11 cellular contexts compared by ENCODE assay signal in the genomic region with DNA sequence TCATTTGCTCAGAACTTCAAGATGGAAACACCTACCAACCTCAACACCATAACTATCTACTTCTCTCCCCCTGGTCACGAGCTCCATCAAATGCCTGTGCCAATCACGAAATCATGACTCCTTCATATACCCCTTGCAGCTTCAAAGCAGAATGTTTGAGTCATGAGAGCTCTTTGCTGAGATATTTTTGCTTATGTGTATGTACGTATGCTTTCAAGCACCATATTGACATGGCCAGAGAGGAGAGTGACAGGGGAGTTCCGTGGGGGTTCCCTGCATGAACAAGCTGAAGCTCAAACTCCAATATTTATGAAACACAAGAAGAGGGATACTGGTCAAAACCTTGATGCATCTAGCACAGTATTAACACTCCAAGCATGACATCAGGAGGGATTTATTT.
DNase-seq lines count a peak whose midpoint lies in the region; ATAC-seq and TF ChIP-seq lines count a peak whose summit lies in the region.
"Had no signal": no experiment of that assay in that cellular context is flagged by ENCODE, and none has a peak within 500 bp of the region (broad histone marks: within the 10 kb centered on the region; RNA-seq: fewer than 3 reads in every experiment).

No MANE protein-coding gene starts in this region.

- no peaks in the 10 kb centered on the region for H3K36me3 Mint-ChIP-seq in activated naive CD4-positive, alpha-beta T cell treated with anti-CD3 and anti-CD28 coated beads for 36 hours (ENCODE audit: low read depth)

- no peak overlapping the region for H3K9ac ChIP-seq in DND-41 (ENCODE audit: low read depth, low read length)
- no peak overlapping the region for H3K9ac ChIP-seq in mammary epithelial cell (ENCODE audit: insufficient read depth, low read length)

- no peak overlapping the region for H3K4me3 ChIP-seq in DND-41 (ENCODE audit: low read depth in 1 of 2, low read length in 2 of 2)
- H3K4me3 ChIP-seq in mammary epithelial cell (replicated peaks in 1 of 3; ENCODE audit: insufficient read depth in 1 of 3, low read depth in 2 of 3, low read length in 3 of 3), result no peak overlapping the region

- no TSS peak for BruUV-seq in mammary epithelial cell (replicated peaks; lab: Mats Ljungman, UMichigan)

- H4K20me1 ChIP-seq in DND-41 (ENCODE audit: insufficient read depth, low read length), result no peaks in the 10 kb centered on the region
- no peaks in the 10 kb centered on the region for H4K20me1 ChIP-seq in mammary epithelial cell (ENCODE audit: insufficient read depth, low read length)

- H3K36me3 ChIP-seq in DND-41 (ENCODE audit: insufficient read depth, low read length) (no peaks in the 10 kb centered on the region), mammary epithelial cell (ENCODE audit: insufficient read depth, low read length) (no peaks in the 10 kb centered on the region)

- peak overlapping the region; percentile 61 for H3K27ac Mint-ChIP-seq in activated naive CD4-positive, alpha-beta T cell treated with anti-CD3 and anti-CD28 coated beads for 36 hours

- in situ Hi-C loops in mammary epithelial cell (cut with MboI; ENCODE audit: low sequenced_read_pairs in 2 of 2), result loop anchor here (5.0 to 10.0 kb wide), 2 partner anchors 388 to 425 kb away; no protein-coding TSS in a partner anchor

- H3K27me3 ChIP-seq in DND-41 (ENCODE audit: insufficient read depth, low read length, poor library complexity) (no peaks in the 10 kb centered on the region), mammary epithelial cell (ENCODE audit: insufficient read depth, low read length) (no peaks in the 10 kb centered on the region)

- 92% methylated on average over 4 of the region's 4 CpGs for WGBS in mammary epithelial cell (ENCODE audit: low coverage, missing lambda C conversion rate)

- ATAC-seq in DND-41 (ENCODE audit: insufficient read depth, low read depth) (no peak), GM19452 (IDR thresholded peaks at IDR 0.05; ENCODE audit: unreplicated experiment) (peak; percentile 15), HG03439 (IDR thresholded peaks at IDR 0.05; ENCODE audit: unreplicated experiment) (peak; percentile 22)
- ATAC-seq: Panc1 had no signal

- H3K27ac ChIP-seq in DND-41 (ENCODE audit: low read length) (no peak overlapping the region), mammary epithelial cell (ENCODE audit: insufficient read depth, low read depth, low read length) (no peak overlapping the region)

- intact Hi-C loops in activated naive CD4-positive, alpha-beta T cell treated with anti-CD3 and anti-CD28 coated beads for 36 hours (cut with micrococcal nuclease), result loop anchor here (1.0 to 5.0 kb wide), 4 partner anchors 180 to 948 kb away; a partner anchor contains a TSS
- intact Hi-C loops in mammary epithelial cell (cut with micrococcal nuclease), result loop anchor here (5.0 kb wide), 2 partner anchors 228 to 538 kb away; a partner anchor contains a TSS

- H3K9me3 ChIP-seq in DND-41 (ENCODE audit: insufficient read depth, low read length, severe bottlenecking) (no peaks in the 10 kb centered on the region), mammary epithelial cell (replicated peaks; ENCODE audit: insufficient read depth, low read length) (no peaks in the 10 kb centered on the region)

- H3K4me1 ChIP-seq in DND-41 (ENCODE audit: insufficient read depth, low read length), result peaks cover 34% of the 10 kb centered on the region
- no peaks in the 10 kb centered on the region for H3K4me1 ChIP-seq in mammary epithelial cell (ENCODE audit: insufficient read depth, low read length)

- H2AFZ ChIP-seq in DND-41 (ENCODE audit: low read depth, low read length) (no peak overlapping the region), mammary epithelial cell (ENCODE audit: low read depth, low read length) (no peak overlapping the region)

- peaks cover 9% of the 10 kb centered on the region for H3K9me3 Mint-ChIP-seq in activated naive CD4-positive, alpha-beta T cell treated with anti-CD3 and anti-CD28 coated beads for 36 hours

- DNase-seq in DND-41, result no peak
- peak; percentile 41 for DNase-seq in activated naive CD4-positive, alpha-beta T cell treated with anti-CD3 and anti-CD28 coated beads for 36 hours
- DNase-seq in H4 (ENCODE audit: low spot score), result no peak
- no peak for DNase-seq in stimulated activated naive CD4-positive, alpha-beta T cell treated with Interleukin-2 at 50 U/mL for 16 hours (lab: John Stamatoyannopoulos, UW)
- DNase-seq in mammary epithelial cell, result no peak
- no peak for DNase-seq in central memory CD4-positive, alpha-beta T cell
- DNase-seq: effector CD4-positive, alpha-beta T cell; KG1 had no signal

- peaks cover 57% of the 10 kb centered on the region for H3K4me1 Mint-ChIP-seq in activated naive CD4-positive, alpha-beta T cell treated with anti-CD3 and anti-CD28 coated beads for 36 hours (ENCODE audit: low read depth)

- CTCF ChIA-PET in activated naive CD4-positive, alpha-beta T cell treated with anti-CD3 and anti-CD28 coated beads for 36 hours (lab: Charles Lee), result interaction anchor here (0.6 to 9.0 kb wide), 4 partner anchors 14 to 382 kb away, joined by 3 to 185 read pairs (median 6); a partner anchor contains a TSS
- CTCF ChIA-PET in mammary epithelial cell (lab: Charles Lee; ENCODE audit: low non-redundant PET), result interaction anchor here (0.6 kb wide), 1 partner anchor 385 kb away, joined by 4 read pairs; no protein-coding TSS in a partner anchor

- dilution Hi-C loops in mammary epithelial cell (cut with HindIII; ENCODE audit: low sequenced_read_pairs), result no loop called here

- H3K79me2 ChIP-seq in DND-41 (ENCODE audit: insufficient read depth, low read length) (no peaks in the 10 kb centered on the region), mammary epithelial cell (ENCODE audit: insufficient read depth, low read length) (no peaks in the 10 kb centered on the region)

- H3K4me3 Mint-ChIP-seq in activated naive CD4-positive, alpha-beta T cell treated with anti-CD3 and anti-CD28 coated beads for 36 hours, result no peak overlapping the region

- H3K27me3 Mint-ChIP-seq in activated naive CD4-positive, alpha-beta T cell treated with anti-CD3 and anti-CD28 coated beads for 36 hours (ENCODE audit: low read depth), result no peaks in the 10 kb centered on the region

- TF ChIP-seq CTCF in DND-41 (IDR thresholded peaks at IDR 0.05; ENCODE audit: borderline replicate concordance, extremely low read depth, low read length, poor library complexity, severe bottlenecking) (no peak), mammary epithelial cell (conservative IDR thresholded peaks at IDR 0.05 in 1 of 2, IDR thresholded peaks at IDR 0.05 in 1 of 2; ENCODE audit: extremely low read depth in 1 of 2, insufficient read depth in 1 of 2, low read depth in 1 of 2, low read length in 2 of 2) (no peak)

- peak overlapping the region; percentile 31; the same call in 1 of the 2 replicates for H3K4me2 ChIP-seq in DND-41 (ENCODE audit: insufficient read depth, low read length)
- no peak overlapping the region for H3K4me2 ChIP-seq in mammary epithelial cell (ENCODE audit: insufficient read depth, low read depth, low read length)
